In genomic region chr21:27363719-27364479, GRCh38 we compare ENCODE assay signal across 17 cellular contexts.
DNase-seq lines count a peak whose midpoint lies in the region; ATAC-seq and TF ChIP-seq lines count a peak whose summit lies in the region.
"Had no signal": no experiment of that assay in that cellular context is flagged by ENCODE, and none has a peak within 500 bp of the region (broad histone marks: within the 10 kb centered on the region; RNA-seq: fewer than 3 reads in every experiment).

No MANE protein-coding gene starts in this region.

- no peaks in the 10 kb centered on the region for H3K9me3 ChIP-seq in GM23248 (ENCODE audit: low read depth)
- no peaks in the 10 kb centered on the region for H3K9me3 ChIP-seq in upper lobe of left lung
- H3K9me3 ChIP-seq: BLaER1 had no signal

- no peaks in the 10 kb centered on the region for H4K20me1 ChIP-seq in GM23248 (ENCODE audit: insufficient read depth)
- H4K20me1 ChIP-seq: BLaER1 had no signal

- H3K27ac ChIP-seq in GM23248 (no peak overlapping the region), upper lobe of left lung (no peak overlapping the region)
- H3K27ac ChIP-seq: BLaER1, HL-60 had no signal

- ATAC-seq in SK-N-SH treated with all-trans-retinoic acid at 6 μM for 48 hours (peak; percentile 88), upper lobe of left lung (ENCODE audit: low FRiP score in 2 of 2) (no peak), HG03159 (IDR thresholded peaks at IDR 0.05; ENCODE audit: unreplicated experiment) (no peak)
- ATAC-seq: GM23338, K562 had no signal

- H2AFZ ChIP-seq in GM23248: no peak overlapping the region
- H2AFZ ChIP-seq: GM23338 had no signal

- WGBS in GM23248 (ENCODE audit: low coverage in 1 of 2, low lambda C conversion rate in 2 of 2, missing lambda C conversion rate in 2 of 2), 2 experiments: 91 to 96% methylated on average over 3 of the region's 3 CpGs
- 90 to 92% methylated on average over 3 of the region's 3 CpGs for WGBS in upper lobe of left lung, 2 donors

- no peaks in the 10 kb centered on the region for H3K27me3 ChIP-seq in GM23248 (replicated peaks; ENCODE audit: insufficient read depth)
- H3K27me3 ChIP-seq in upper lobe of left lung: no peaks in the 10 kb centered on the region
- H3K27me3 ChIP-seq: BLaER1 had no signal

- H3K4me3 ChIP-seq in GM23248: no peak overlapping the region
- H3K4me3 ChIP-seq in upper lobe of left lung: no peak overlapping the region
- H3K4me3 ChIP-seq: BLaER1, GM23338, K562 had no signal

- H3K79me2 ChIP-seq in GM23248 (ENCODE audit: insufficient read depth): no peaks in the 10 kb centered on the region

- TF ChIP-seq CTCF in upper lobe of left lung (IDR thresholded peaks at IDR 0.05): no peak

- no peaks in the 10 kb centered on the region; the same call in 1 of the 2 replicates for H3F3A ChIP-seq in GM23248 (ENCODE audit: insufficient read depth)

- H3K4me1 ChIP-seq in GM23248 (ENCODE audit: insufficient read depth) (peaks cover 29% of the 10 kb centered on the region), upper lobe of left lung (no peaks in the 10 kb centered on the region)
- H3K4me1 ChIP-seq: BLaER1 had no signal

- H3K9ac ChIP-seq in GM23248: no peak overlapping the region
- H3K9ac ChIP-seq: BLaER1 had no signal

- in situ Hi-C loops in GM23248 (cut with MboI): no loop called here

- TF ChIP-seq EP300 in upper lobe of left lung (IDR thresholded peaks at IDR 0.05): no peak

- DNase-seq in GM23248 (peak; percentile 6), fibroblast of peridontal ligament (ENCODE audit: extremely low read depth) (peak; percentile 63), upper lobe of left lung (no peak), GM19240 (ENCODE audit: insufficient read length, low spot score) (no peak), SHP77 treated with DMSO at 0.1 percent for 48 hours (lab: John Stamatoyannopoulos, UW) (no peak)
- DNase-seq: ACHN; Calu3; CD4-positive, alpha-beta memory T cell; DMS79 treated with DMSO at 0.1 percent for 48 hours; GF-D8; HCEC 1CT had no signal

- H3K4me2 ChIP-seq in GM23248 (ENCODE audit: unreplicated experiment): no peak overlapping the region
- H3K4me2 ChIP-seq: BLaER1, GM23338 had no signal

- H3K36me3 ChIP-seq in GM23248 (ENCODE audit: low read depth) (no peaks in the 10 kb centered on the region), upper lobe of left lung (no peaks in the 10 kb centered on the region)
- H3K36me3 ChIP-seq: BLaER1 had no signal

- TF ChIP-seq POLR2A in upper lobe of left lung (IDR thresholded peaks at IDR 0.05): no peak

- H3K9me2 ChIP-seq in GM23248 (ENCODE audit: insufficient read depth): no peaks in the 10 kb centered on the region

TF ChIP-seq in SK-N-SH treated with all-trans-retinoic acid at 6 μM for 48 hours, 23 proteins besides CTCF, POLR2A, EP300 and RAD21:
- no peak for TF ChIP-seq SNAI2 (CRISPR knock-in tag; IDR thresholded peaks at IDR 0.05)
- no peak for TF ChIP-seq TOX (CRISPR knock-in tag; IDR thresholded peaks at IDR 0.05; ENCODE audit: borderline replicate concordance)
- TF ChIP-seq CREB5 (CRISPR knock-in tag; IDR thresholded peaks at IDR 0.05; ENCODE audit: low read depth): no peak
- TF ChIP-seq RARB (CRISPR knock-in tag; IDR thresholded peaks at IDR 0.05): no peak
- no peak for TF ChIP-seq CSRNP3 (CRISPR knock-in tag; IDR thresholded peaks at IDR 0.05)
- TF ChIP-seq ZNF565 (CRISPR knock-in tag; conservative IDR thresholded peaks at IDR 0.05; ENCODE audit: low read depth): no peak
- TF ChIP-seq ZNF8 (CRISPR knock-in tag; IDR thresholded peaks at IDR 0.05): 0 out of 2 replicates have a peak, but pooled peaks have one; percentile 13

Comparison
In these comparisons a context has a peak if more than half of its experiments do, and no peak if none do; other contexts are left out.
1. DNase-seq: peak in GM23248 (single experiment) and fibroblast of peridontal ligament (single experiment); none in upper lobe of left lung (0 of 2), GM19240 (single experiment) and SHP77 treated with DMSO at 0.1 percent for 48 hours (single experiment).